Comparison of ENCODE assay signal across 23 cellular contexts in genomic region chr17:6160188-6160555, GRCh38.
DNase-seq lines count a peak whose midpoint lies in the region; ATAC-seq and TF ChIP-seq lines count a peak whose summit lies in the region.
"Had no signal": no experiment of that assay in that cellular context is flagged by ENCODE, and none has a peak within 500 bp of the region (broad histone marks: within the 10 kb centered on the region; RNA-seq: fewer than 3 reads in every experiment).

No MANE protein-coding gene starts in this region.

- H3K4me1 Mint-ChIP-seq in brain: peaks cover 65% of the 10 kb centered on the region
- peaks cover 57% of the 10 kb centered on the region for H3K4me1 Mint-ChIP-seq in neural progenitor cell
- peaks cover 31% of the 10 kb centered on the region for H3K4me1 Mint-ChIP-seq in type B pancreatic cell (ENCODE audit: unreplicated experiment)
- H3K4me1 Mint-ChIP-seq: B cell had no signal

- H3K36me3 ChIP-seq in neural progenitor cell (no peaks in the 10 kb centered on the region), left lung (no peaks in the 10 kb centered on the region)
- H3K36me3 ChIP-seq: MG63 had no signal

- peaks cover 6% of the 10 kb centered on the region for H3F3A ChIP-seq in neural progenitor cell (ENCODE audit: low read depth)

- no peaks in the 10 kb centered on the region for H3K9me3 Mint-ChIP-seq in brain
- no peaks in the 10 kb centered on the region for H3K9me3 Mint-ChIP-seq in neural progenitor cell
- H3K9me3 Mint-ChIP-seq in type B pancreatic cell: no peaks in the 10 kb centered on the region
- H3K9me3 Mint-ChIP-seq: CD8-positive, alpha-beta T cell had no signal

- no peaks in the 10 kb centered on the region for H4K20me1 ChIP-seq in neural progenitor cell (ENCODE audit: low read depth)

- ATAC-seq in foreskin keratinocyte: no peak
- ATAC-seq in esophagus mucosa: no peak
- no peak for ATAC-seq in left lung
- no peak for ATAC-seq in GM18505 (IDR thresholded peaks at IDR 0.05; ENCODE audit: unreplicated experiment)
- ATAC-seq: CD8-positive, alpha-beta T cell; Panc1 had no signal

- no peak overlapping the region for H2AFZ ChIP-seq in neural progenitor cell (replicated peaks)

- H3K4me1 ChIP-seq in neural progenitor cell (peaks cover 23% of the 10 kb centered on the region), foreskin keratinocyte (no peaks in the 10 kb centered on the region), left lung (no peaks in the 10 kb centered on the region)
- H3K4me1 ChIP-seq: Caco-2 had no signal

- peak; percentile 9 for DNase-seq in NCI-H146 treated with DMSO at 0.1 percent for 48 hours (lab: John Stamatoyannopoulos, UW; ENCODE audit: unreplicated experiment)
- no peak for DNase-seq in neural progenitor cell (ENCODE audit: low spot score)
- DNase-seq in type B pancreatic cell (ENCODE audit: extremely low spot score, unreplicated experiment): no peak
- DNase-seq in foreskin keratinocyte: no peak
- DNase-seq in left lung: no peak
- DNase-seq: Caco-2; CD8-positive, alpha-beta T cell; IMR-90; KG1; MG63; NCI-H1417; NCI-H187; NCI-H226; NCI-H510A; NCI-H69; SHP77 had no signal

- H3K4me3 Mint-ChIP-seq in brain: peak overlapping the region in 4 of 5 experiments; percentile 14 to 71 (median 52)
- peak overlapping the region; percentile 62 for H3K4me3 Mint-ChIP-seq in neural progenitor cell
- H3K4me3 Mint-ChIP-seq in type B pancreatic cell: no peak overlapping the region
- H3K4me3 Mint-ChIP-seq: B cell; CD8-positive, alpha-beta T cell had no signal

- H3K4me2 ChIP-seq in neural progenitor cell: no peak overlapping the region

- intact Hi-C loops in left lung (cut with DNase I): no loop called here

- no peak for TF ChIP-seq CTCF in brain (conservative IDR thresholded peaks at IDR 0.05)
- no peak for TF ChIP-seq CTCF in neural progenitor cell (IDR thresholded peaks at IDR 0.05)
- no peak for TF ChIP-seq CTCF in type B pancreatic cell (conservative IDR thresholded peaks at IDR 0.05)
- no peak for TF ChIP-seq CTCF in foreskin keratinocyte (conservative IDR thresholded peaks at IDR 0.05)
- no peak for TF ChIP-seq CTCF in left lung (IDR thresholded peaks at IDR 0.05)

- H3K9ac ChIP-seq in neural progenitor cell: no peak overlapping the region

- H3K27ac ChIP-seq in neural progenitor cell (no peak overlapping the region), foreskin keratinocyte (no peak overlapping the region), left lung (no peak overlapping the region)
- H3K27ac ChIP-seq: C4-2B, RWPE1 had no signal

- H3K27me3 Mint-ChIP-seq in brain (no peaks in the 10 kb centered on the region), neural progenitor cell (ENCODE audit: insufficient read depth, low read depth) (peaks cover 8% of the 10 kb centered on the region), type B pancreatic cell (peaks cover 26% of the 10 kb centered on the region)

- H3K27ac Mint-ChIP-seq in brain (peak overlapping the region; percentile 71 to 96 (median 89)), neural progenitor cell (peak overlapping the region; percentile 91), type B pancreatic cell (peak overlapping the region; percentile 30)
- H3K27ac Mint-ChIP-seq: B cell; CD8-positive, alpha-beta T cell had no signal

- no peak for TF ChIP-seq POLR2A in GM18505 (IDR thresholded peaks at IDR 0.05; ENCODE audit: borderline replicate concordance, extremely low read depth, insufficient read depth, insufficient read length)

- no peaks in the 10 kb centered on the region for H3K79me2 ChIP-seq in neural progenitor cell (ENCODE audit: low read depth)

- H3K9me3 ChIP-seq in neural progenitor cell (ENCODE audit: low read depth): no peaks in the 10 kb centered on the region
- H3K9me3 ChIP-seq in left lung: no peaks in the 10 kb centered on the region
- H3K9me3 ChIP-seq: Caco-2, MG63 had no signal

- H3K4me3 ChIP-seq in neural progenitor cell (no peak overlapping the region), left lung (no peak overlapping the region)
- H3K4me3 ChIP-seq: MG63 had no signal

- H3K36me3 Mint-ChIP-seq in brain (no peaks in the 10 kb centered on the region), neural progenitor cell (no peaks in the 10 kb centered on the region), type B pancreatic cell (no peaks in the 10 kb centered on the region)
- H3K36me3 Mint-ChIP-seq: CD8-positive, alpha-beta T cell had no signal

- H3K27me3 ChIP-seq in neural progenitor cell (no peaks in the 10 kb centered on the region), foreskin keratinocyte (peaks cover 2% of the 10 kb centered on the region), left lung (peaks cover 0 to 17% of the 10 kb centered on the region in 2 donors)
- H3K27me3 ChIP-seq: MG63 had no signal

Comparison
In these comparisons a context has a peak if more than half of its experiments do, and no peak if none do; other contexts are left out.
1. H3K27ac Mint-ChIP-seq: peak in every context shown above with its lines; median percentile 91 in neural progenitor cell; 89 in brain; 30 in type B pancreatic cell.